Comparison of ENCODE assay signal across 8 cellular contexts in genomic region chr1:112957133-112957812, GRCh38. TPM values are rescaled to one million over a fixed set of nuclear protein-coding genes. Genes with fewer than 3 reads are reported as not detected.
DNase-seq lines count a peak whose midpoint lies in the region; ATAC-seq and TF ChIP-seq lines count a peak whose summit lies in the region.

No MANE protein-coding gene starts in this region.

- WGBS in ovary, 3 donors, result 3 to 4% (median 4%) methylated on average over 11 of the region's 11 CpGs

- peaks cover 27% of the 10 kb centered on the region for H3K36me3 Mint-ChIP-seq in CD4-positive, alpha-beta T cell (ENCODE audit: low read depth)
- peaks cover 54% of the 10 kb centered on the region for H3K36me3 Mint-ChIP-seq in activated T-helper 2 cell treated with anti-CD3 and anti-CD28 coated beads, Interferon-gamma antibody, Interleukin-2, Interleukin-4, amounts not matched to agents 10 μg/mL and 5 μg/mL and 100 μg/mL, durations not matched to agents 14 hours and 24 hours and 36 hours (ENCODE audit: low read depth)

- peak overlapping the region; percentile 80 for H3K27ac ChIP-seq in CD4-positive, alpha-beta T cell (ENCODE audit: low read depth, low read length)
- H3K27ac ChIP-seq in PC-3 (ENCODE audit: low read length), result peak overlapping the region; percentile 68
- peak overlapping the region in 1 of 2 donors; percentile 84 for H3K27ac ChIP-seq in ovary
- peak overlapping the region; percentile 92 for H3K27ac ChIP-seq in vagina

- POLR2A ChIA-PET in CD4-positive, alpha-beta T cell (lab: Charles Lee), result interaction anchor here (0.6 to 1.1 kb wide), 3 partner anchors 116 to 1962 kb away, joined by 3 read pairs; partner anchors contain the start of gene LRIG2
- POLR2A ChIA-PET in PC-3 (lab: Charles Lee; ENCODE audit: unreplicated experiment), result interaction anchor here (0.6 to 1.1 kb wide), 2 partner anchors 64 to 551 kb away, joined by 3 to 4 read pairs; no protein-coding TSS in a partner anchor

- peak overlapping the region; percentile 93 for H3K9ac ChIP-seq in PC-3 (ENCODE audit: low read length)

- H3K4me2 ChIP-seq in PC-3 (ENCODE audit: low read length), result peak overlapping the region; percentile 89

- H3K27ac Mint-ChIP-seq in CD4-positive, alpha-beta T cell, result peak overlapping the region; percentile 76
- H3K27ac Mint-ChIP-seq in activated T-helper 2 cell treated with anti-CD3 and anti-CD28 coated beads, Interferon-gamma antibody, Interleukin-2, Interleukin-4, amounts not matched to agents 10 μg/mL and 5 μg/mL and 100 μg/mL, durations not matched to agents 14 hours and 24 hours and 36 hours, result peak overlapping the region; percentile 100

- no peaks in the 10 kb centered on the region for H3K9me2 ChIP-seq in PC-3 (replicated peaks; ENCODE audit: low read length)

- TF ChIP-seq EP300 in ovary (IDR thresholded peaks at IDR 0.05), result no peak

- TF ChIP-seq CTCF in CD4-positive, alpha-beta T cell (IDR thresholded peaks at IDR 0.05), result no peak
- TF ChIP-seq CTCF in PC-3 (conservative IDR thresholded peaks at IDR 0.05; ENCODE audit: low read depth, low read length) (no peak), ovary (IDR thresholded peaks at IDR 0.05) (no peak), vagina (IDR thresholded peaks at IDR 0.05) (no peak)

- H3K9me3 Mint-ChIP-seq in CD4-positive, alpha-beta T cell, result no peaks in the 10 kb centered on the region
- no peaks in the 10 kb centered on the region for H3K9me3 Mint-ChIP-seq in activated T-helper 2 cell treated with anti-CD3 and anti-CD28 coated beads, Interferon-gamma antibody, Interleukin-2, Interleukin-4, amounts not matched to agents 10 μg/mL and 5 μg/mL and 100 μg/mL, durations not matched to agents 14 hours and 24 hours and 36 hours

- H3K27me3 Mint-ChIP-seq in CD4-positive, alpha-beta T cell, result no peaks in the 10 kb centered on the region
- no peaks in the 10 kb centered on the region for H3K27me3 Mint-ChIP-seq in activated T-helper 2 cell treated with anti-CD3 and anti-CD28 coated beads, Interferon-gamma antibody, Interleukin-2, Interleukin-4, amounts not matched to agents 10 μg/mL and 5 μg/mL and 100 μg/mL, durations not matched to agents 14 hours and 24 hours and 36 hours (ENCODE audit: low read depth)

- peak overlapping the region; percentile 82 for H3K4me3 ChIP-seq in PC-3 (ENCODE audit: low read length)
- peak overlapping the region; percentile 84 for H3K4me3 ChIP-seq in ovary
- peak overlapping the region; percentile 66 to 93 for H3K4me3 ChIP-seq in vagina

- peak overlapping the region; percentile 83 for H2AFZ ChIP-seq in PC-3 (ENCODE audit: low read length)

- no peaks in the 10 kb centered on the region for H3K27me3 ChIP-seq in CD4-positive, alpha-beta T cell (ENCODE audit: control insufficient read depth, insufficient read depth, low read length)
- no peaks in the 10 kb centered on the region for H3K27me3 ChIP-seq in PC-3 (ENCODE audit: low read length)
- H3K27me3 ChIP-seq in ovary, result no peaks in the 10 kb centered on the region
- H3K27me3 ChIP-seq in vagina, result no peaks in the 10 kb centered on the region

- intact Hi-C loops in CD4-positive, alpha-beta T cell (cut with DNase I, micrococcal nuclease), result loop anchor here (2.0 to 10.0 kb wide), 10 partner anchors 75 to 1558 kb away; partner anchors contain the start of genes LRIG2 (in 2 of the 2), RSBN1 (in 2 of the 2), CAPZA1 (in 1 of the 2) and CTTNBP2NL (in 1 of the 2)
- intact Hi-C loops in PC-3 (cut with micrococcal nuclease) (loop anchor here (1.0 to 5.0 kb wide), 3 partner anchors 64 to 240 kb away; partner anchors contain the start of gene PPM1J), ovary (cut with DNase I) (loop anchor here in 2 of 4 donors (10.0 kb wide), 1 partner anchor 242 kb away; the partner anchor contains the start of gene PPM1J (in 2 of the 2)), vagina (cut with DNase I) (loop anchor here (10.0 kb wide), 1 partner anchor 72 kb away; no protein-coding TSS in a partner anchor)
- intact Hi-C loops in activated T-helper 2 cell treated with anti-CD3 and anti-CD28 coated beads, Interferon-gamma antibody, Interleukin-2, Interleukin-4, amounts not matched to agents 10 μg/mL and 5 μg/mL and 100 μg/mL, durations not matched to agents 14 hours and 24 hours and 36 hours (cut with micrococcal nuclease), result loop anchor here (2.0 kb wide), 3 partner anchors 240 to 972 kb away; partner anchors contain the start of genes CAPZA1, HIPK1 and ST7L

- ATAC-seq in CD4-positive, alpha-beta T cell (ENCODE audit: poor library complexity), result peak; percentile 59
- ATAC-seq in GM19324 (IDR thresholded peaks at IDR 0.05; ENCODE audit: low FRiP score, unreplicated experiment) (peak; percentile 28), HG03460 (IDR thresholded peaks at IDR 0.05; ENCODE audit: unreplicated experiment) (peak; percentile 47), PC-3 (peak; percentile 36)

- no peaks in the 10 kb centered on the region for H3K9me3 ChIP-seq in CD4-positive, alpha-beta T cell (ENCODE audit: control insufficient read depth, low read length)
- H3K9me3 ChIP-seq in PC-3 (ENCODE audit: low read length) (no peaks in the 10 kb centered on the region), ovary (no peaks in the 10 kb centered on the region), vagina (no peaks in the 10 kb centered on the region)

- CTCF ChIA-PET in CD4-positive, alpha-beta T cell (lab: Charles Lee), result interaction anchor here (2.7 kb wide), 1 partner anchor 115 kb away, joined by 20 read pairs; the partner anchor contains the start of gene LRIG2
- CTCF ChIA-PET in PC-3 (lab: Charles Lee), result no interaction called here

- H3K36me3 ChIP-seq in PC-3 (ENCODE audit: low read depth, low read length), result peaks cover 16% of the 10 kb centered on the region; the same call in 1 of the 2 replicates
- H3K36me3 ChIP-seq in ovary, result no peaks in the 10 kb centered on the region
- H3K36me3 ChIP-seq in vagina, result no peaks in the 10 kb centered on the region

- H3F3A ChIP-seq in PC-3 (ENCODE audit: low read length, unreplicated experiment), result no peaks in the 10 kb centered on the region

- peaks cover 24% of the 10 kb centered on the region for H3K4me1 ChIP-seq in PC-3 (ENCODE audit: insufficient read depth, low read length)
- H3K4me1 ChIP-seq in ovary (ENCODE audit: insufficient read depth), result peaks cover 1% of the 10 kb centered on the region
- H3K4me1 ChIP-seq in vagina, result peaks cover 57% of the 10 kb centered on the region

- H3K4me1 Mint-ChIP-seq in CD4-positive, alpha-beta T cell (ENCODE audit: low read depth), result peaks cover 64% of the 10 kb centered on the region
- peaks cover 51% of the 10 kb centered on the region for H3K4me1 Mint-ChIP-seq in activated T-helper 2 cell treated with anti-CD3 and anti-CD28 coated beads, Interferon-gamma antibody, Interleukin-2, Interleukin-4, amounts not matched to agents 10 μg/mL and 5 μg/mL and 100 μg/mL, durations not matched to agents 14 hours and 24 hours and 36 hours (ENCODE audit: low read depth)

- H4K20me1 ChIP-seq in PC-3 (ENCODE audit: low read length), result peaks cover 28% of the 10 kb centered on the region

- peak in 9 of 10 experiments; percentile 2 to 38 (median 17) for DNase-seq in CD4-positive, alpha-beta T cell
- DNase-seq in PC-3 (peak; percentile 88), globus pallidus (ENCODE audit: low spot score) (peak; percentile 30), ovary (peak; percentile 34 to 45 (median 38)), vagina (ENCODE audit: extremely low spot score in 2 of 2) (peak in 1 of 2 donors; percentile 86)
- peak; percentile 44 for DNase-seq in activated T-helper 2 cell treated with anti-CD3 and anti-CD28 coated beads, Interferon-gamma antibody, Interleukin-2, Interleukin-4, amounts not matched to agents 10 μg/mL and 5 μg/mL and 100 μg/mL, durations not matched to agents 14 hours and 24 hours and 36 hours (ENCODE audit: low spot score)

- TF ChIP-seq POLR2A in ovary (IDR thresholded peaks at IDR 0.05) (no peak), vagina (IDR thresholded peaks at IDR 0.05) (no peak)

- H3K79me2 ChIP-seq in PC-3 (ENCODE audit: low read length), result peaks cover 94% of the 10 kb centered on the region

- BruUV-seq in PC-3 (replicated peaks; lab: Mats Ljungman, UMichigan), result no TSS peak

- H3K4me3 Mint-ChIP-seq in CD4-positive, alpha-beta T cell, result peak overlapping the region; percentile 98
- peak overlapping the region; percentile 100 for H3K4me3 Mint-ChIP-seq in activated T-helper 2 cell treated with anti-CD3 and anti-CD28 coated beads, Interferon-gamma antibody, Interleukin-2, Interleukin-4, amounts not matched to agents 10 μg/mL and 5 μg/mL and 100 μg/mL, durations not matched to agents 14 hours and 24 hours and 36 hours (ENCODE audit: low read depth)

RNA-seq across cellular contexts. Expression of gene SLC16A1, which starts 1.3 kb away (rescaled TPM):
- total RNA-seq in CD4-positive, alpha-beta T cell, result 10 to 100 TPM; 22.9 to 26.6 TPM
- total RNA-seq in PC-3 (2014; rRNA removed) (103 and 116 TPM in 2 replicates), ovary (10 to 100 TPM; 11.9 to 38.8 (median 23.3) TPM), vagina (12.8 TPM)
- total RNA-seq in activated T-helper 2 cell treated with anti-CD3 and anti-CD28 coated beads, Interferon-gamma antibody, Interleukin-2, Interleukin-4, amounts not matched to agents 10 μg/mL and 5 μg/mL and 100 μg/mL, durations not matched to agents 14 hours and 24 hours and 36 hours, result 75.8 and 77.1 TPM in 2 replicates
- 10 to 100 TPM; 10.3 to 38.6 TPM for polyA plus RNA-seq in ovary
